ENCODE assay signal across 26 cellular contexts in genomic region chr18:5103693-5104092, GRCh38.
"Had no signal": no experiment of that assay in that cellular context is flagged by ENCODE, and none has a peak within 500 bp of the region (broad histone marks: within the 10 kb centered on the region; RNA-seq: fewer than 3 reads in every experiment).

No MANE protein-coding gene starts in this region.

- H3K4me3 ChIP-seq: body of pancreas had no signal

- H3K27me3 ChIP-seq: body of pancreas had no signal

- H3K9me3 ChIP-seq: body of pancreas had no signal

- H3K27ac Mint-ChIP-seq: activated CD8-positive, alpha-beta memory T cell treated with anti-CD3 and anti-CD28 coated beads, Interleukin-2, amount 10 ng/mL, durations not matched to agents 7 days and 5 days; activated CD8-positive, alpha-beta T cell treated with anti-CD3 and anti-CD28 coated beads, Interleukin-2, amount 10 ng/mL, durations not matched to agents 7 days and 5 days; activated naive CD4-positive, alpha-beta T cell treated with anti-CD3 and anti-CD28 coated beads, Interleukin-2, amount 50 U/mL, for 24 hours; activated T-cell treated with anti-CD3 and anti-CD28 coated beads, Interleukin-2, amount 50 U/mL, for 24 hours; activated T-helper 1 cell treated with anti-CD3 and anti-CD28 coated beads, Interleukin-12 subunit alpha, Interleukin-12 subunit beta, Interleukin-2, Interleukin-4 antibody, amounts not matched to agents 30 ng/mL and 10 ng/mL and 1 ng/mL, durations not matched to agents 14 hours and 24 hours and 36 hours; T-helper 17 cell had no signal

- H3K4me1 Mint-ChIP-seq: activated CD8-positive, alpha-beta memory T cell treated with anti-CD3 and anti-CD28 coated beads, Interleukin-2, amount 10 ng/mL, durations not matched to agents 7 days and 5 days had no signal

- H3K27me3 Mint-ChIP-seq: activated naive CD4-positive, alpha-beta T cell treated with anti-CD3 and anti-CD28 coated beads, Interleukin-2, amount 50 U/mL, for 24 hours; activated T-cell treated with anti-CD3 and anti-CD28 coated beads, Interleukin-2, amount 50 U/mL, for 24 hours had no signal

- H3K4me3 Mint-ChIP-seq: activated CD8-positive, alpha-beta memory T cell treated with anti-CD3 and anti-CD28 coated beads, Interleukin-2, amount 10 ng/mL, durations not matched to agents 7 days and 5 days; activated CD8-positive, alpha-beta T cell treated with anti-CD3 and anti-CD28 coated beads, Interleukin-2, amount 10 ng/mL, durations not matched to agents 7 days and 5 days; activated naive CD4-positive, alpha-beta T cell treated with anti-CD3 and anti-CD28 coated beads, Interleukin-2, amount 50 U/mL, for 24 hours; activated T-cell treated with anti-CD3 and anti-CD28 coated beads, Interleukin-2, amount 50 U/mL, for 24 hours; activated T-helper 1 cell treated with anti-CD3 and anti-CD28 coated beads, Interleukin-12 subunit alpha, Interleukin-12 subunit beta, Interleukin-2, Interleukin-4 antibody, amounts not matched to agents 30 ng/mL and 10 ng/mL and 1 ng/mL, durations not matched to agents 14 hours and 24 hours and 36 hours; T-helper 17 cell; WTC11 had no signal

- ATAC-seq: activated CD8-positive, alpha-beta memory T cell treated with anti-CD3 and anti-CD28 coated beads, Interleukin-2, amount 10 ng/mL, durations not matched to agents 7 days and 5 days; activated CD8-positive, alpha-beta T cell treated with anti-CD3 and anti-CD28 coated beads, Interleukin-2, amount 10 ng/mL, durations not matched to agents 7 days and 5 days; body of pancreas; T-helper 17 cell had no signal

- H3K9me3 Mint-ChIP-seq: activated naive CD4-positive, alpha-beta T cell treated with anti-CD3 and anti-CD28 coated beads, Interleukin-2, amount 50 U/mL, for 24 hours; activated T-cell treated with anti-CD3 and anti-CD28 coated beads, Interleukin-2, amount 50 U/mL, for 24 hours; activated T-helper 1 cell treated with anti-CD3 and anti-CD28 coated beads, Interleukin-12 subunit alpha, Interleukin-12 subunit beta, Interleukin-2, Interleukin-4 antibody, amounts not matched to agents 30 ng/mL and 10 ng/mL and 1 ng/mL, durations not matched to agents 14 hours and 24 hours and 36 hours had no signal

- DNase-seq: activated CD4-positive, alpha-beta T cell treated with anti-CD3 and anti-CD28 coated beads for 48 hours; activated CD4-positive, alpha-beta T cell treated with anti-CD3 and anti-CD28 coated beads, Interleukin-2, amount 50 U/mL, for 4 hours; activated CD4-positive, CD25-positive, alpha-beta regulatory T cell treated with anti-CD3 and anti-CD28 coated beads, Interleukin-2, amount 50 U/mL, for 72 hours; activated CD8-positive, alpha-beta memory T cell treated with anti-CD3 and anti-CD28 coated beads, Interleukin-2, amount 10 ng/mL, durations not matched to agents 7 days and 5 days; activated CD8-positive, alpha-beta T cell treated with anti-CD3 and anti-CD28 coated beads, Interleukin-2, amount 10 ng/mL, durations not matched to agents 7 days and 5 days; activated effector memory CD4-positive, alpha-beta T cell treated with Interleukin-2 at 50 U/mL for 16 hours; activated naive CD4-positive, alpha-beta T cell; activated T-cell treated with anti-CD3 and anti-CD28 coated beads, Interleukin-2, amount 50 U/mL, for 24 hours; aorta; body of pancreas; central memory CD4-positive, alpha-beta T cell; Karpas-422; NCI-H1048; NCI-H187 treated with DMSO at 0.1 percent for 48 hours; NCI-H2081 treated with DMSO at 0.1 percent for 48 hours; NCI-H2171; NCI-H2227 treated with DMSO at 0.1 percent for 48 hours; NCI-H446 treated with DMSO at 0.1 percent for 48 hours; NCI-H524 treated with DMSO at 0.1 percent for 48 hours; NCI-H774; SIG-M5; T-helper 17 cell; T-helper 9 cell had no signal

- H3K4me1 ChIP-seq: body of pancreas had no signal

- H3K27ac ChIP-seq: body of pancreas had no signal
